Comparison of ENCODE assay signal across 1 cellular context in the genomic region with DNA sequence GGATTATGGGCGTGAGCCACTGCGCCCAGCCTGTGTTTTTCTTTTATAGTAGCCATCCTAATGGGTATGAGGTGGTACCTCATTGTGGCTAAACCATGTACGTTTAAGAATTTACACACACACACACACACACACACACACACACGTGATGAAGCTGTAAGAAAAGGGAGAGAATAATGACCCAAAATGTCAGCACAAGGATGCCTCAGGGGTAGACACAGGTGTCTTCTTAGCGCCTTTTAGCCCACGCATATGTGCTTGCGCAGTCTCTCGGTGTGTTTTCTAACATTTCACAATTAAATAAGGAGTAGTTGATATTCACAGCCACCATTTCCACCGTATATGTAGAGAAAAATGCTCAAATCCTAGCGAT.
TF ChIP-seq lines count a peak whose summit lies in the region.

No MANE protein-coding gene starts in this region.

TF ChIP-seq in H1, 55 proteins besides CTCF, POLR2A, EP300 and RAD21:
- no peak for TF ChIP-seq NRF1 (IDR thresholded peaks at IDR 0.05; ENCODE audit: low read depth, low read length)
- TF ChIP-seq SIRT6 (IDR thresholded peaks at IDR 0.05; ENCODE audit: low read length), result no peak
- no peak for TF ChIP-seq BCL11A (IDR thresholded peaks at IDR 0.05; ENCODE audit: low read depth in 2 of 2, low read length in 2 of 2)
- no peak for TF ChIP-seq EGR1 (IDR thresholded peaks at IDR 0.05; ENCODE audit: borderline replicate concordance, low read depth, low read length)
- no peak for TF ChIP-seq RXRA (IDR thresholded peaks at IDR 0.05; ENCODE audit: insufficient read depth, low read depth, low read length)
- TF ChIP-seq SIX5 (IDR thresholded peaks at IDR 0.05; ENCODE audit: low read depth, low read length), result no peak
- no peak for TF ChIP-seq JUND (IDR thresholded peaks at IDR 0.05; ENCODE audit: low read length)
- TF ChIP-seq HDAC2 (IDR thresholded peaks at IDR 0.05; ENCODE audit: borderline replicate concordance in 1 of 2, low read depth in 2 of 2, low read length in 2 of 2), result no peak
- TF ChIP-seq RNF2 (IDR thresholded peaks at IDR 0.05; ENCODE audit: borderline replicate concordance, low read depth, low read length, missing control alignments, poor library complexity, severe bottlenecking), result no peak
- TF ChIP-seq, protein P1, sequence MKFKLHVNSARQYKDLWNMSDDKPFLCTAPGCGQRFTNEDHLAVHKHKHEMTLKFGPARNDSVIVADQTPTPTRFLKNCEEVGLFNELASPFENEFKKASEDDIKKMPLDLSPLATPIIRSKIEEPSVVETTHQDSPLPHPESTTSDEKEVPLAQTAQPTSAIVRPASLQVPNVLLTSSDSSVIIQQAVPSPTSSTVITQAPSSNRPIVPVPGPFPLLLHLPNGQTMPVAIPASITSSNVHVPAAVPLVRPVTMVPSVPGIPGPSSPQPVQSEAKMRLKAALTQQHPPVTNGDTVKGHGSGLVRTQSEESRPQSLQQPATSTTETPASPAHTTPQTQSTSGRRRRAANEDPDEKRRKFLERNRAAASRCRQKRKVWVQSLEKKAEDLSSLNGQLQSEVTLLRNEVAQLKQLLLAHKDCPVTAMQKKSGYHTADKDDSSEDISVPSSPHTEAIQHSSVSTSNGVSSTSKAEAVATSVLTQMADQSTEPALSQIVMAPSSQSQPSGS (IDR thresholded peaks at IDR 0.05; ENCODE audit: low read length), result no peak
- no peak for TF ChIP-seq CEBPB (IDR thresholded peaks at IDR 0.05; ENCODE audit: low read depth, low read length)
- TF ChIP-seq KDM4A (IDR thresholded peaks at IDR 0.05; ENCODE audit: low read depth, low read length, severe bottlenecking), result no peak
- TF ChIP-seq JUN (IDR thresholded peaks at IDR 0.05; ENCODE audit: low read depth, low read length), result no peak
- no peak for TF ChIP-seq CHD2 (IDR thresholded peaks at IDR 0.05; ENCODE audit: low read length)
- no peak for TF ChIP-seq MAFK (IDR thresholded peaks at IDR 0.05; ENCODE audit: low read depth, low read length)
- no peak for TF ChIP-seq SP4 (IDR thresholded peaks at IDR 0.05; ENCODE audit: low read length)
- TF ChIP-seq, protein P2, sequence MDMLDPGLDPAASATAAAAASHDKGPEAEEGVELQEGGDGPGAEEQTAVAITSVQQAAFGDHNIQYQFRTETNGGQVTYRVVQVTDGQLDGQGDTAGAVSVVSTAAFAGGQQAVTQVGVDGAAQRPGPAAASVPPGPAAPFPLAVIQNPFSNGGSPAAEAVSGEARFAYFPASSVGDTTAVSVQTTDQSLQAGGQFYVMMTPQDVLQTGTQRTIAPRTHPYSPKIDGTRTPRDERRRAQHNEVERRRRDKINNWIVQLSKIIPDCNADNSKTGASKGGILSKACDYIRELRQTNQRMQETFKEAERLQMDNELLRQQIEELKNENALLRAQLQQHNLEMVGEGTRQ (IDR thresholded peaks at IDR 0.05; ENCODE audit: low read length), result no peak
